Comparison of ENCODE assay signal across 35 cellular contexts in genomic region chr3:107516475-107516874, GRCh38.
"Had no signal": no experiment of that assay in that cellular context is flagged by ENCODE, and none has a peak within 500 bp of the region (broad histone marks: within the 10 kb centered on the region; RNA-seq: fewer than 3 reads in every experiment).

No MANE protein-coding gene starts in this region.

- DNase-seq: Karpas-422, Kasumi-1, KG1, MG63, MM.1S, MV-4-11, NCI-H1048, NCI-H1092, NCI-H1092 treated with DMSO at 0.1 percent for 48 hours, NCI-H1105, NCI-H1105 treated with DMSO at 0.1 percent for 48 hours, NCI-H1417, NCI-H1417 treated with DMSO at 0.1 percent for 48 hours, NCI-H1436, NCI-H1436 treated with DMSO at 0.1 percent for 48 hours, NCI-H146, NCI-H1694, NCI-H1694 treated with DMSO at 0.1 percent for 48 hours, NCI-H187, NCI-H187 treated with DMSO at 0.1 percent for 48 hours, NCI-H1930, NCI-H2029, NCI-H2029 treated with DMSO at 0.1 percent for 48 hours, NCI-H2081, NCI-H2081 treated with DMSO at 0.1 percent for 48 hours, NCI-H2107, NCI-H2171, NCI-H2171 treated with DMSO at 0.1 percent for 48 hours, NCI-H2227 treated with DMSO at 0.1 percent for 48 hours, NCI-H226, NCI-H345, NCI-H446, NCI-H446 treated with DMSO at 0.1 percent for 48 hours, NCI-H510A had no signal

- H3K9ac ChIP-seq: KMS-11 had no signal

- H3K27ac ChIP-seq: KMS-11 had no signal

- H3K4me3 ChIP-seq: MG63 had no signal

- H3K4me2 ChIP-seq: KMS-11 had no signal

- H3K36me3 ChIP-seq: MG63 had no signal
